18 cellular contexts compared by ENCODE assay signal in the genomic region with DNA sequence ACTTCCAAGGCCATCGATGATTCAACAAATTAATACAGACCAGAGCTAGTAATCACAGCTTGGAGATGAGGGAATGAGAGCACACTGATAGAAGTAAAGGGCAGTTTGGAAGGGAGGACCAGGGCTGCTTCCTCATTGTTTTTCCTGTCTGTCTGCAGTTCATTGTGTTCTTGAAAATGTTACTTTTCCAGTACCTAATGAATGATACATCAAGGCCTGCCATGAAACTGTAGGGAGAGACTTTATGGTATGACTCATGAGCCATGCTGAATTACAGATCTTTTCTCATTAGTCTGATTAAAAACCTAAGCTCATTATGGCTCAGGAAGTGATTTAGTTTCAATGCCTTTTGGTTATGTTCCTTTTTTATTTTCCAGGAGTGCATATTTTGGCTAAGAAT.
DNase-seq lines count a peak whose midpoint lies in the region; ATAC-seq, FAIRE-seq and TF ChIP-seq lines count a peak whose summit lies in the region.
"Had no signal": no experiment of that assay in that cellular context is flagged by ENCODE, and none has a peak within 500 bp of the region (broad histone marks: within the 10 kb centered on the region; RNA-seq: fewer than 3 reads in every experiment).

No MANE protein-coding gene starts in this region.

- H3K4me3 Mint-ChIP-seq in GM23338, result no peak overlapping the region
- no peak overlapping the region for H3K4me3 Mint-ChIP-seq in CD4-positive, alpha-beta memory T cell
- H3K4me3 Mint-ChIP-seq: activated naive CD4-positive, alpha-beta T cell treated with anti-CD3 and anti-CD28 coated beads, Interleukin-2, amount 50 U/mL, for 24 hours; B cell; natural killer cell treated with Interleukin-12 subunit alpha and Interleukin-12 subunit beta and Interleukin-15 and Interleukin-18, amount 100 ng/mL, for 72 hours had no signal

- POLR2A ChIA-PET in endothelial cell of umbilical vein (lab: Charles Lee), result no interaction called here
- POLR2A ChIA-PET in CD4-positive, alpha-beta memory T cell (lab: Charles Lee; ENCODE audit: partially characterized antibody), result no interaction called here

- no peaks in the 10 kb centered on the region; the same call in 2 of the 3 replicates for H3K9me3 Mint-ChIP-seq in GM23338
- H3K9me3 Mint-ChIP-seq in CD4-positive, alpha-beta memory T cell, result peaks cover 0 to 22% (median 8%) of the 10 kb centered on the region in 8 donors

- no peaks in the 10 kb centered on the region for H3K79me2 ChIP-seq in GM23338 (replicated peaks; ENCODE audit: insufficient read depth)
- H3K79me2 ChIP-seq in endothelial cell of umbilical vein (ENCODE audit: control insufficient read depth, insufficient read depth, low read length), result no peaks in the 10 kb centered on the region

- H3K4me2 ChIP-seq in GM23338 (no peak overlapping the region), endothelial cell of umbilical vein (ENCODE audit: insufficient read depth, low read length) (no peak overlapping the region)

- H3K4me3 ChIP-seq in GM23338, result no peak overlapping the region
- no peak overlapping the region for H3K4me3 ChIP-seq in endothelial cell of umbilical vein (replicated peaks in 1 of 3; ENCODE audit: insufficient read depth in 1 of 3, low read depth in 1 of 3, low read length in 3 of 3)
- no peak overlapping the region for H3K4me3 ChIP-seq in CD4-positive, alpha-beta memory T cell (ENCODE audit: low read length in 2 of 2)
- H3K4me3 ChIP-seq: esophagus squamous epithelium had no signal

- DNase-seq in GM23338 (ENCODE audit: low spot score) (no peak), RPMI7951 (ENCODE audit: low read depth) (peak; percentile 33), endothelial cell of umbilical vein (ENCODE audit: low read depth, low spot score) (peak; percentile 58), renal cortical epithelial cell (ENCODE audit: low read depth) (peak; percentile 67), mesenteric fat pad (ENCODE audit: low spot score) (no peak)
- DNase-seq in CD4-positive, alpha-beta memory T cell, result no peak
- DNase-seq: activated CD4-positive, alpha-beta T cell treated with anti-CD3 and anti-CD28 coated beads, Interleukin-2, amount 50 U/mL, for 48 hours; esophagus squamous epithelium; head of caudate nucleus; MM.1S; NCI-H146; NCI-H2227 treated with DMSO at 0.1 percent for 48 hours; NK-92 treated with Interleukin-12 subunit alpha and Interleukin-12 subunit beta, amount 100 ng/mL, for 24 hours; stimulated activated CD4-positive, alpha-beta T cell treated with anti-CD3 and anti-CD28 coated beads, Interleukin-4, amount 100 ng/mL, for 4 hours had no signal

- no peaks in the 10 kb centered on the region for H3K9me1 ChIP-seq in endothelial cell of umbilical vein (replicated peaks; ENCODE audit: control insufficient read depth, extremely low read depth, insufficient read depth, low read length)

- H3K36me3 Mint-ChIP-seq in GM23338 (ENCODE audit: low read depth), result no peaks in the 10 kb centered on the region
- H3K36me3 Mint-ChIP-seq in CD4-positive, alpha-beta memory T cell, result no peaks in the 10 kb centered on the region
- H3K36me3 Mint-ChIP-seq: activated naive CD4-positive, alpha-beta T cell treated with anti-CD3 and anti-CD28 coated beads, Interleukin-2, amount 50 U/mL, for 24 hours had no signal

- no peaks in the 10 kb centered on the region for H3K4me1 ChIP-seq in GM23338 (ENCODE audit: insufficient read depth)
- H3K4me1 ChIP-seq in endothelial cell of umbilical vein (ENCODE audit: control insufficient read depth, extremely low read depth, insufficient read depth, low read length), result peaks cover 9% of the 10 kb centered on the region
- H3K4me1 ChIP-seq in CD4-positive, alpha-beta memory T cell (ENCODE audit: insufficient read depth, low read length), result no peaks in the 10 kb centered on the region
- H3K4me1 ChIP-seq: esophagus squamous epithelium had no signal

- dilution Hi-C loops in endothelial cell of umbilical vein (cut with MboI; ENCODE audit: extremely low pct_ligation_motif_present, low sequenced_read_pairs), result no loop called here

- peak; percentile 58 for FAIRE-seq in endothelial cell of umbilical vein (lab: Jason Lieb, UNC)

- no TSS peak for BruUV-seq in endothelial cell of umbilical vein (replicated peaks; lab: Mats Ljungman, UMichigan)

- ATAC-seq in GM23338, result no peak
- ATAC-seq in HG03469 (IDR thresholded peaks at IDR 0.05; ENCODE audit: unreplicated experiment), result no peak
- ATAC-seq: natural killer cell treated with Interleukin-12 subunit alpha and Interleukin-12 subunit beta and Interleukin-15 and Interleukin-18, amount 100 ng/mL, for 72 hours had no signal

- intact Hi-C loops in endothelial cell of umbilical vein (cut with micrococcal nuclease), result loop anchor here (10.0 kb wide), 1 partner anchor 1316 kb away; no protein-coding TSS in a partner anchor
- intact Hi-C loops in CD4-positive, alpha-beta memory T cell (cut with micrococcal nuclease), result no loop called here

- no peaks in the 10 kb centered on the region for H3F3A ChIP-seq in GM23338 (replicated peaks; ENCODE audit: low read depth)

- H3K27me3 ChIP-seq in GM23338 (ENCODE audit: insufficient read depth) (no peaks in the 10 kb centered on the region), endothelial cell of umbilical vein (ENCODE audit: control insufficient read depth in 2 of 2, insufficient read depth in 2 of 2, low read length in 2 of 2) (no peaks in the 10 kb centered on the region)
- no peaks in the 10 kb centered on the region for H3K27me3 ChIP-seq in CD4-positive, alpha-beta memory T cell (ENCODE audit: insufficient read depth, low read length)
- H3K27me3 ChIP-seq: esophagus squamous epithelium had no signal

- H4K20me1 ChIP-seq in GM23338 (replicated peaks; ENCODE audit: insufficient read depth) (no peaks in the 10 kb centered on the region), endothelial cell of umbilical vein (replicated peaks; ENCODE audit: control insufficient read depth, extremely low read depth, insufficient read depth, low read length) (no peaks in the 10 kb centered on the region)

- H3K27ac Mint-ChIP-seq in GM23338, result 0 out of 2 replicates have a peak overlapping the region, but pooled peaks have one; percentile 11
- H3K27ac Mint-ChIP-seq in CD4-positive, alpha-beta memory T cell, result no peak overlapping the region
- H3K27ac Mint-ChIP-seq: activated naive CD4-positive, alpha-beta T cell treated with anti-CD3 and anti-CD28 coated beads, Interleukin-2, amount 50 U/mL, for 24 hours; B cell; natural killer cell treated with Interleukin-12 subunit alpha and Interleukin-12 subunit beta and Interleukin-15 and Interleukin-18, amount 100 ng/mL, for 72 hours had no signal

- no peaks in the 10 kb centered on the region for H3K9me2 ChIP-seq in GM23338 (ENCODE audit: insufficient read depth)

- H2AFZ ChIP-seq in GM23338, result peak overlapping the region; percentile 33; the same call in 1 of the 2 replicates
- H2AFZ ChIP-seq in endothelial cell of umbilical vein (ENCODE audit: low read depth, low read length), result peak overlapping the region; percentile 47

- H3K9me3 ChIP-seq in endothelial cell of umbilical vein (replicated peaks; ENCODE audit: control insufficient read depth, insufficient read depth, low read length), result no peaks in the 10 kb centered on the region
- no peaks in the 10 kb centered on the region for H3K9me3 ChIP-seq in CD4-positive, alpha-beta memory T cell (ENCODE audit: control insufficient read depth in 1 of 2, low read length in 2 of 2)
- H3K9me3 ChIP-seq: esophagus squamous epithelium had no signal

- peaks cover 2% of the 10 kb centered on the region for H3K27me3 Mint-ChIP-seq in GM23338 (ENCODE audit: insufficient read depth, low read depth, poor library complexity)
- H3K27me3 Mint-ChIP-seq in CD4-positive, alpha-beta memory T cell, result peaks cover 0 to 1% of the 10 kb centered on the region in 2 donors
- H3K27me3 Mint-ChIP-seq: activated naive CD4-positive, alpha-beta T cell treated with anti-CD3 and anti-CD28 coated beads, Interleukin-2, amount 50 U/mL, for 24 hours; B cell; natural killer cell treated with Interleukin-12 subunit alpha and Interleukin-12 subunit beta and Interleukin-15 and Interleukin-18, amount 100 ng/mL, for 72 hours had no signal

- no peak for TF ChIP-seq CTCF in GM23338 (conservative IDR thresholded peaks at IDR 0.05; ENCODE audit: low read depth in 2 of 2)
- TF ChIP-seq CTCF in endothelial cell of umbilical vein (IDR thresholded peaks at IDR 0.05; ENCODE audit: extremely low read depth in 1 of 2, insufficient read depth in 1 of 2, low read depth in 1 of 2, low read length in 2 of 2), result no peak

- no peak overlapping the region for H3K9ac ChIP-seq in endothelial cell of umbilical vein (replicated peaks; ENCODE audit: extremely low read depth, insufficient read depth, low read length)

- H3K36me3 ChIP-seq in GM23338 (ENCODE audit: insufficient read depth), result no peaks in the 10 kb centered on the region
- no peaks in the 10 kb centered on the region for H3K36me3 ChIP-seq in endothelial cell of umbilical vein (ENCODE audit: control insufficient read depth in 2 of 2, extremely low read depth in 1 of 2, insufficient read depth in 2 of 2, low read length in 2 of 2)
- H3K36me3 ChIP-seq in CD4-positive, alpha-beta memory T cell (ENCODE audit: insufficient read depth, low read length), result no peaks in the 10 kb centered on the region
- H3K36me3 ChIP-seq: esophagus squamous epithelium had no signal

- TF ChIP-seq POLR2A in endothelial cell of umbilical vein (IDR thresholded peaks at IDR 0.05; ENCODE audit: low read depth, low read length), result no peak

- CTCF ChIA-PET in endothelial cell of umbilical vein (lab: Charles Lee), result interaction anchor here (0.9 to 6.1 kb wide), 4 partner anchors 168 to 1461 kb away, joined by 3 to 76 read pairs (median 30); a partner anchor contains a TSS
- CTCF ChIA-PET in CD4-positive, alpha-beta memory T cell (lab: Charles Lee; ENCODE audit: partially characterized antibody), result no interaction called here

- H3K4me1 Mint-ChIP-seq in GM23338, result peaks cover 9% of the 10 kb centered on the region; the same call in 2 of the 3 replicates
- H3K4me1 Mint-ChIP-seq in CD4-positive, alpha-beta memory T cell, result no peaks in the 10 kb centered on the region
- H3K4me1 Mint-ChIP-seq: activated naive CD4-positive, alpha-beta T cell treated with anti-CD3 and anti-CD28 coated beads, Interleukin-2, amount 50 U/mL, for 24 hours; B cell had no signal

- no peak overlapping the region for H3K27ac ChIP-seq in GM23338 (ENCODE audit: low read depth)
- peak overlapping the region; percentile 31 for H3K27ac ChIP-seq in endothelial cell of umbilical vein (ENCODE audit: insufficient read depth, low read depth, low read length)
- H3K27ac ChIP-seq in CD4-positive, alpha-beta memory T cell (ENCODE audit: low read depth, low read length), result no peak overlapping the region
- H3K27ac ChIP-seq: esophagus squamous epithelium had no signal

TF ChIP-seq in GM23338, 12 proteins besides CTCF, POLR2A, EP300 and RAD21 (continues in another document):
- TF ChIP-seq NANOG (IDR thresholded peaks at IDR 0.05; ENCODE audit: borderline replicate concordance), result no peak
- TF ChIP-seq EZH2phosphoT487 (IDR thresholded peaks at IDR 0.05; ENCODE audit: unreplicated experiment), result no peak
- no peak for TF ChIP-seq STAT1 (IDR thresholded peaks at IDR 0.05; ENCODE audit: unreplicated experiment)

TF ChIP-seq in endothelial cell of umbilical vein, 7 proteins besides CTCF, POLR2A, EP300 and RAD21 (continues in another document):
- TF ChIP-seq, protein P1, sequence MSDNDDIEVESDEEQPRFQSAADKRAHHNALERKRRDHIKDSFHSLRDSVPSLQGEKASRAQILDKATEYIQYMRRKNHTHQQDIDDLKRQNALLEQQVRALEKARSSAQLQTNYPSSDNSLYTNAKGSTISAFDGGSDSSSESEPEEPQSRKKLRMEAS (IDR thresholded peaks at IDR 0.05; ENCODE audit: insufficient read depth, insufficient read length), result no peak

Comparison
In these comparisons a context has a peak if more than half of its experiments do, and no peak if none do; other contexts are left out.
1. DNase-seq: peak in RPMI7951 (single experiment), endothelial cell of umbilical vein (single experiment) and renal cortical epithelial cell (single experiment); none in GM23338 (single experiment), CD4-positive, alpha-beta memory T cell (0 of 5) and mesenteric fat pad (single experiment).